ENCODE assay signal across 1 cellular context in genomic region chr6:43310137-43310536, GRCh38.
TF ChIP-seq lines count a peak whose summit lies in the region.

No MANE protein-coding gene starts in this region.

TF ChIP-seq in HepG2, 621 proteins besides CTCF, POLR2A, EP300 and RAD21:
- 0 out of 2 replicates have a peak, but pooled peaks have one; percentile 33 for TF ChIP-seq ATF7 (IDR thresholded peaks at IDR 0.05)
- no peak for TF ChIP-seq ATF7 (CRISPR knock-in tag; IDR thresholded peaks at IDR 0.05)
- TF ChIP-seq ZNF12 (CRISPR knock-in tag; IDR thresholded peaks at IDR 0.05), result no peak
